8 cellular contexts compared by ENCODE assay signal in the genomic region with DNA sequence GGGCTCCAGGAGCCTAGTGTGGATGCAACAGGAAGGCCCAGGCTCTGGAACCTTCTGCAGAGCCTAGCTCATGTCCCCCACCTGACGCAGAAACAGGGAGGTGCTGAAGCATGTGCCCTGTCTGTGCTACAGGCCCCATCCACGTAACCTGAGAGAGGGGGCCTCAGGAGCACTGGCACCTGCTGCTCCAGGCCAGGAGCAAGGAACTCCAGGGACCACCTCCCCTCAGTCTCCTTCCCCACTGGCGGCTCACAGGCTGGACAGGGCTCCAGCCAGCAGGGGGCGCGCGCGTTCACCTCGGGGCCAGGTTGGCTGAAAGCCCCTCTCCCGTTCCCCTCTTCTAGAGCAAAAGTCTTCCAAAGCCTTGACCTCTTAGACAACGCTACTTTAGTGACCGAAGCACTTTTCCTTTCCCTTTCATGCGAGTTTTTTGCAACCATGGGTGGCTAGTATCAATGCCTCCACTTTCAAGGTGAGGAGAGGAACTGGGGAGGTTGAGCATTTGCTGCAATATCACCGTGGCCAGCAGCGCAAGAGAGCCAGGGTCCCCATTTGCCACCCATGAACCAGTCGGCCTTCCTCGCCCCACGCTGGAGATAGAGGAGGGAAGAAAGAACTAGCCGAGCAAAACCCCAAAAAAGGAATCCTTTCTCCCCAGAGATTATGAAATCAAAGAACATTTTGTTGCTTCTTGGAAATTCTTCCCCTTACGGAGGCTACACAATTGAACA. TPM values are rescaled to one million over a fixed set of nuclear protein-coding genes. Genes with fewer than 3 reads are reported as not detected.
DNase-seq lines count a peak whose midpoint lies in the region; ATAC-seq, FAIRE-seq and TF ChIP-seq lines count a peak whose summit lies in the region.

No MANE protein-coding gene starts in this region.

- no peaks in the 10 kb centered on the region for H3K9me3 Mint-ChIP-seq in activated CD4-positive, alpha-beta T cell treated with anti-CD3 and anti-CD28 coated beads for 36 hours (ENCODE audit: low read depth)

- H3K9ac ChIP-seq in Loucy (ENCODE audit: low read depth, low read length, poor library complexity, severe bottlenecking) (no peak overlapping the region), colonic mucosa (ENCODE audit: low read depth in 2 of 2, low read length in 2 of 2) (peak overlapping the region; percentile 76 to 83), HepG2 (ENCODE audit: insufficient read depth, low read depth, low read length) (peak overlapping the region; percentile 94)

- peak overlapping the region; percentile 74 for H3K4me3 Mint-ChIP-seq in activated CD4-positive, alpha-beta T cell treated with anti-CD3 and anti-CD28 coated beads for 36 hours

- TF ChIP-seq CTCF in Loucy (conservative IDR thresholded peaks at IDR 0.05; ENCODE audit: low read length), result peak; percentile 99
- peak; percentile 98 for TF ChIP-seq CTCF in colonic mucosa (IDR thresholded peaks at IDR 0.05)
- TF ChIP-seq CTCF in HepG2 (CRISPR knock-in tag; IDR thresholded peaks at IDR 0.05), result peak; percentile 99

- DNase-seq in NCI-H1436 (lab: John Stamatoyannopoulos, UW) (peak; percentile 14), NCI-H1436 treated with DMSO at 0.1 percent for 48 hours (lab: John Stamatoyannopoulos, UW) (no peak), colonic mucosa (peak; percentile 81), HepG2 (ENCODE audit: low spot score) (peak; percentile 61), cerebellar nuclear complex (lab: John Stamatoyannopoulos, UW) (no peak)
- DNase-seq in activated CD4-positive, alpha-beta T cell treated with anti-CD3 and anti-CD28 coated beads for 36 hours, result peak; percentile 84
- DNase-seq in stimulated activated CD4-positive, alpha-beta T cell treated with anti-CD3 and anti-CD28 coated beads, Interleukin-4, amount 100 ng/mL, for 4 hours, result peak; percentile 51 to 78

- peak in 1 of 2 experiments; percentile 37; a peak in 1 of 4 replicates for TF ChIP-seq POLR2A in HepG2 (IDR thresholded peaks at IDR 0.05; ENCODE audit: insufficient read depth in 1 of 2, low read depth in 2 of 2, low read length in 2 of 2)

- no peaks in the 10 kb centered on the region for H3F3A ChIP-seq in Loucy (ENCODE audit: low read depth)

- H3K36me3 Mint-ChIP-seq in activated CD4-positive, alpha-beta T cell treated with anti-CD3 and anti-CD28 coated beads for 36 hours (ENCODE audit: low read depth), result no peaks in the 10 kb centered on the region

- in situ Hi-C loops in HepG2 (cut with HindIII; ENCODE audit: extremely low pct_ligation_motif_present, low pct_unique_long_range_greater_than_20kb), result no loop called here

- BruUV-seq in HepG2 (replicated peaks; lab: Mats Ljungman, UMichigan), result TSS peak; percentile 68

- no peaks in the 10 kb centered on the region for H4K20me1 ChIP-seq in Loucy (ENCODE audit: insufficient read depth, low read length, poor library complexity, severe bottlenecking)
- peaks cover 45% of the 10 kb centered on the region for H4K20me1 ChIP-seq in HepG2 (ENCODE audit: insufficient read depth, low read length)

- H3K36me3 ChIP-seq in Loucy (ENCODE audit: insufficient read depth, low read length), result no peaks in the 10 kb centered on the region
- no peaks in the 10 kb centered on the region for H3K36me3 ChIP-seq in colonic mucosa
- H3K36me3 ChIP-seq in HepG2 (replicated peaks in 1 of 2; ENCODE audit: control insufficient read depth in 1 of 2, insufficient read depth in 2 of 2, low read length in 2 of 2), result peaks cover 7 to 14% of the 10 kb centered on the region in 2 experiments; a peak in 4 of 5 replicates

- peak; percentile 77 for TF ChIP-seq RAD21 in HepG2 (CRISPR knock-in tag; IDR thresholded peaks at IDR 0.05)

- intact Hi-C loops in activated CD4-positive, alpha-beta T cell treated with anti-CD3 and anti-CD28 coated beads for 36 hours (cut with DNase I, micrococcal nuclease), result loop anchor here (1.0 to 5.0 kb wide), 2 partner anchors 69 to 311 kb away; no protein-coding TSS in a partner anchor
- intact Hi-C loops in colonic mucosa (cut with DNase I) (no loop called here), HepG2 (cut with micrococcal nuclease; ENCODE audit: unreplicated experiment) (loop anchor here (1.0 to 5.0 kb wide), 2 partner anchors 15 to 69 kb away; no protein-coding TSS in a partner anchor)

- H3K4me1 ChIP-seq in Loucy (ENCODE audit: insufficient read depth, low read length, poor library complexity, severe bottlenecking) (no peaks in the 10 kb centered on the region), colonic mucosa (peaks cover 14% of the 10 kb centered on the region), HepG2 (ENCODE audit: insufficient read depth, low read length) (peaks cover 71% of the 10 kb centered on the region)

- H3K4me3 ChIP-seq in Loucy (ENCODE audit: low read length, poor library complexity, severe bottlenecking), result no peak overlapping the region
- H3K4me3 ChIP-seq in colonic mucosa, result peak overlapping the region; percentile 77
- H3K4me3 ChIP-seq in HepG2 (replicated peaks in 1 of 3; ENCODE audit: insufficient read depth in 1 of 3, low read depth in 2 of 3, low read length in 3 of 3), result peak overlapping the region; percentile 88 to 94 (median 92)

- H3K79me2 ChIP-seq in Loucy (ENCODE audit: insufficient read depth, low read length), result no peaks in the 10 kb centered on the region
- H3K79me2 ChIP-seq in HepG2 (ENCODE audit: insufficient read depth, low read length), result peaks cover 61% of the 10 kb centered on the region

- WGBS in HepG2 (ENCODE audit: low lambda C conversion rate), result under 1% methylated on average over 16 of the region's 19 CpGs

- ATAC-seq in activated CD4-positive, alpha-beta T cell treated with anti-CD3 and anti-CD28 coated beads for 36 hours, result peak; percentile 65
- ATAC-seq in HepG2, result peak; percentile 74

- H2AFZ ChIP-seq in Loucy (ENCODE audit: low read length) (0 out of 2 replicates have a peak overlapping the region, but pooled peaks have one; percentile 20), HepG2 (ENCODE audit: low read length) (no peak overlapping the region)

- H3K27ac ChIP-seq in colonic mucosa, result no peak overlapping the region
- H3K27ac ChIP-seq in HepG2 (ENCODE audit: extremely low read length, insufficient read depth, low read length), result peak overlapping the region; percentile 92

- H3K9me2 ChIP-seq in Loucy (replicated peaks; ENCODE audit: low read depth, low read length), result no peaks in the 10 kb centered on the region

- H3K27me3 Mint-ChIP-seq in activated CD4-positive, alpha-beta T cell treated with anti-CD3 and anti-CD28 coated beads for 36 hours, result peaks cover 32% of the 10 kb centered on the region

- H3K27me3 ChIP-seq in Loucy (ENCODE audit: insufficient read depth, low read length, poor library complexity, severe bottlenecking) (no peaks in the 10 kb centered on the region), colonic mucosa (peaks cover 5% of the 10 kb centered on the region), HepG2 (ENCODE audit: control insufficient read depth in 1 of 2, insufficient read depth in 2 of 2, low read length in 2 of 2) (no peaks in the 10 kb centered on the region; a peak in 1 of 5 replicates)

- peak overlapping the region; percentile 72 for H3K27ac Mint-ChIP-seq in activated CD4-positive, alpha-beta T cell treated with anti-CD3 and anti-CD28 coated beads for 36 hours

- CTCF ChIA-PET in activated CD4-positive, alpha-beta T cell treated with anti-CD3 and anti-CD28 coated beads for 36 hours (lab: Charles Lee), result interaction anchor here (0.6 to 1.1 kb wide), 7 partner anchors 13 to 515 kb away, joined by 3 to 5 read pairs (median 3); no protein-coding TSS in a partner anchor
- CTCF ChIA-PET in HepG2 (lab: Yijun Ruan, JAX; ENCODE audit: low intra/inter-chr PET ratio, low total read pairs), result interaction anchor here (0.8 to 3.2 kb wide), 6 partner anchors 12 to 71 kb away, joined by 3 to 19 read pairs (median 6); no protein-coding TSS in a partner anchor

- POLR2A ChIA-PET in activated CD4-positive, alpha-beta T cell treated with anti-CD3 and anti-CD28 coated beads for 36 hours (lab: Charles Lee), result no interaction called here
- POLR2A ChIA-PET in HepG2 (lab: Yijun Ruan, JAX), result interaction anchor here (0.7 to 3.2 kb wide), 15 partner anchors 10 to 69 kb away, joined by 3 to 24 read pairs (median 6); a partner anchor contains a TSS

- H3K4me2 ChIP-seq in Loucy (ENCODE audit: low read depth, low read length, poor library complexity, severe bottlenecking) (peak overlapping the region; percentile 31), HepG2 (ENCODE audit: low read depth, low read length) (peak overlapping the region; percentile 90)

- H3K4me1 Mint-ChIP-seq in activated CD4-positive, alpha-beta T cell treated with anti-CD3 and anti-CD28 coated beads for 36 hours, result peaks cover 7% of the 10 kb centered on the region

- no peak for TF ChIP-seq EP300 in HepG2 (IDR thresholded peaks at IDR 0.05; ENCODE audit: low read depth in 2 of 2, low read length in 2 of 2)
- TF ChIP-seq EP300 in HepG2 (CRISPR knock-in tag; IDR thresholded peaks at IDR 0.05; ENCODE audit: borderline replicate concordance), result no peak

- H3K9me3 ChIP-seq in Loucy (ENCODE audit: insufficient read depth, low read depth, low read length) (no peaks in the 10 kb centered on the region), colonic mucosa (no peaks in the 10 kb centered on the region), HepG2 (ENCODE audit: low read length) (no peaks in the 10 kb centered on the region)

- peak; percentile 61 for FAIRE-seq in HepG2 (lab: Jason Lieb, UNC)

RNA-seq across cellular contexts. Expression of a gene that starts 52.4 kb away (rescaled TPM):
- total RNA-seq in activated CD4-positive, alpha-beta T cell treated with anti-CD3 and anti-CD28 coated beads for 36 hours, result 1 to 10 TPM; 2.7 to 3.6 TPM
- 10 to 100 TPM; 12.2 to 15.9 TPM for total RNA-seq in colonic mucosa
- total RNA-seq in HepG2 (2016; rRNA removed; fragmentation: Illumina TruSeq; extraction: Trizol), result 8.4 and 10.1 TPM in 2 replicates
- 4.0 and 7.1 TPM in 2 replicates for total RNA-seq in HepG2 (2016; cell fraction: cytosol; rRNA removed; fragmentation: Illumina TruSeq; extraction: Trizol; ENCODE audit: low read depth)
- 10.7 and 12.8 TPM in 2 replicates for total RNA-seq in HepG2 (2016; cell fraction: insoluble cytoplasmic fraction; rRNA removed; fragmentation: Illumina TruSeq; extraction: Trizol)
- total RNA-seq in HepG2 (2016; cell fraction: membrane; rRNA removed; fragmentation: Illumina TruSeq; extraction: Trizol), result 13.0 and 14.9 TPM in 2 replicates
- 7.1 and 10.0 TPM in 2 replicates for total RNA-seq in HepG2 (2016; cell fraction: nucleus; rRNA removed; fragmentation: Illumina TruSeq; extraction: Trizol)
- polyA plus RNA-seq in HepG2 (2011; rRNA removed), result 19.2 and 23.3 TPM in 2 replicates
- 14.2 and 15.0 TPM in 2 replicates for polyA plus RNA-seq in HepG2 (2011; cell fraction: cytosol; rRNA removed)
- 29.1 and 30.4 TPM in 2 replicates for polyA plus RNA-seq in HepG2 (2011; cell fraction: nucleus; rRNA removed)
- polyA plus RNA-seq in HepG2 (2012), result 25.2 and 25.3 TPM in 2 replicates
- 1.7 and 2.0 TPM in 2 replicates for polyA plus RNA-seq in HepG2 (2016; cell fraction: cytosol; fragmentation: Illumina TruSeq; extraction: Trizol; ENCODE audit: low read depth)
- polyA plus RNA-seq in HepG2 (2016; cell fraction: insoluble cytoplasmic fraction; fragmentation: Illumina TruSeq; extraction: Trizol; ENCODE audit: low read depth), result 4.3 and 5.8 TPM in 2 replicates
- polyA plus RNA-seq in HepG2 (2016; cell fraction: membrane; fragmentation: Illumina TruSeq; extraction: Trizol; ENCODE audit: low read depth), result 3.8 and 6.3 TPM in 2 replicates
- 8.1 and 9.9 TPM in 2 replicates for polyA plus RNA-seq in HepG2 (2016; cell fraction: nucleus; fragmentation: Illumina TruSeq; extraction: Trizol; ENCODE audit: insufficient read depth, low read depth)
- polyA minus RNA-seq in HepG2 (2011; rRNA and poly(A)+ RNA removed; ENCODE audit: low replicate concordance), result 23.1 and 157 TPM in 2 replicates
- 37.5 and 50.2 TPM in 2 replicates for polyA minus RNA-seq in HepG2 (2011; cell fraction: cytosol; rRNA and poly(A)+ RNA removed)
- 18.6 and 22.3 TPM in 2 replicates for polyA minus RNA-seq in HepG2 (2011; cell fraction: nucleus; rRNA and poly(A)+ RNA removed)

RNA-seq across cellular contexts. Expression of a gene that starts 53.2 kb away (rescaled TPM):
- 1 to 10 TPM; 8.8 to 9.6 TPM for total RNA-seq in activated CD4-positive, alpha-beta T cell treated with anti-CD3 and anti-CD28 coated beads for 36 hours
- total RNA-seq in colonic mucosa (10 to 100 TPM; 20.8 to 24.7 TPM), HepG2 (2016; rRNA removed; fragmentation: Illumina TruSeq; extraction: Trizol) (6.3 and 9.3 TPM in 2 replicates)
- 0.79 and 0.81 TPM in 2 replicates for total RNA-seq in HepG2 (2016; cell fraction: cytosol; rRNA removed; fragmentation: Illumina TruSeq; extraction: Trizol; ENCODE audit: low read depth)
- 5.4 and 9.4 TPM in 2 replicates for total RNA-seq in HepG2 (2016; cell fraction: insoluble cytoplasmic fraction; rRNA removed; fragmentation: Illumina TruSeq; extraction: Trizol)
- 2.5 TPM in 2 replicates for total RNA-seq in HepG2 (2016; cell fraction: membrane; rRNA removed; fragmentation: Illumina TruSeq; extraction: Trizol)
- total RNA-seq in HepG2 (2016; cell fraction: nucleus; rRNA removed; fragmentation: Illumina TruSeq; extraction: Trizol), result 10.0 and 12.1 TPM in 2 replicates
- 14.1 and 21.5 TPM in 2 replicates for polyA plus RNA-seq in HepG2 (2011; rRNA removed)
- polyA plus RNA-seq in HepG2 (2011; cell fraction: cytosol; rRNA removed), result 13.3 and 14.5 TPM in 2 replicates
- 26.3 and 26.5 TPM in 2 replicates for polyA plus RNA-seq in HepG2 (2011; cell fraction: nucleus; rRNA removed)
- polyA plus RNA-seq in HepG2 (2012), result 10.8 and 11.1 TPM in 2 replicates
- polyA plus RNA-seq in HepG2 (2016; cell fraction: cytosol; fragmentation: Illumina TruSeq; extraction: Trizol; ENCODE audit: low read depth), result 0.36 TPM in 2 replicates
- polyA plus RNA-seq in HepG2 (2016; cell fraction: insoluble cytoplasmic fraction; fragmentation: Illumina TruSeq; extraction: Trizol; ENCODE audit: low read depth), result 4.2 and 4.6 TPM in 2 replicates
- 0.93 and 0.94 TPM in 2 replicates for polyA plus RNA-seq in HepG2 (2016; cell fraction: membrane; fragmentation: Illumina TruSeq; extraction: Trizol; ENCODE audit: low read depth)
- polyA plus RNA-seq in HepG2 (2016; cell fraction: nucleus; fragmentation: Illumina TruSeq; extraction: Trizol; ENCODE audit: insufficient read depth, low read depth), result 15.4 and 16.8 TPM in 2 replicates
- 2.9 and 31.0 TPM in 2 replicates for polyA minus RNA-seq in HepG2 (2011; rRNA and poly(A)+ RNA removed; ENCODE audit: low replicate concordance)
- 14.3 and 18.7 TPM in 2 replicates for polyA minus RNA-seq in HepG2 (2011; cell fraction: cytosol; rRNA and poly(A)+ RNA removed)
- polyA minus RNA-seq in HepG2 (2011; cell fraction: nucleus; rRNA and poly(A)+ RNA removed), result 7.9 and 11.3 TPM in 2 replicates

Comparison
In these comparisons a context has a peak if more than half of its experiments do, and no peak if none do; other contexts are left out.
1. DNase-seq: peak in NCI-H1436 (single experiment), activated CD4-positive, alpha-beta T cell treated with anti-CD3 and anti-CD28 coated beads for 36 hours (single experiment), colonic mucosa (single experiment), HepG2 (single experiment) and stimulated activated CD4-positive, alpha-beta T cell treated with anti-CD3 and anti-CD28 coated beads, Interleukin-4, amount 100 ng/mL, for 4 hours (2 of 2); none in NCI-H1436 treated with DMSO at 0.1 percent for 48 hours (single experiment) and cerebellar nuclear complex (0 of 2).
2. Peak in every context shown above with its lines, with median percentiles within 50 percentile points of each other: CTCF ChIP-seq.